Comparison of ENCODE assay signal across 1 cellular context in genomic region chr12:31368666-31369361, GRCh38.
TF ChIP-seq lines count a peak whose summit lies in the region.

No MANE protein-coding gene starts in this region.

TF ChIP-seq in HepG2, 621 proteins besides CTCF, POLR2A, EP300 and RAD21 (continued from another document):
- TF ChIP-seq ZBTB26 (CRISPR knock-in tag; IDR thresholded peaks at IDR 0.05; ENCODE audit: borderline replicate concordance) (no peak), GMEB2 (CRISPR knock-in tag; IDR thresholded peaks at IDR 0.05; ENCODE audit: low read depth) (no peak), EZH2 (conservative IDR thresholded peaks at IDR 0.05; ENCODE audit: low read depth, low read length) (no peak), ZFX (CRISPR knock-in tag; IDR thresholded peaks at IDR 0.05; ENCODE audit: low read depth) (no peak), HNRNPL (IDR thresholded peaks at IDR 0.05; ENCODE audit: low read depth, low read length) (no peak), XRCC5 (optimal IDR thresholded peaks at IDR 0.05; ENCODE audit: low read length) (no peak)
